1 cellular context compared by ENCODE assay signal in genomic region chr17:17685775-17686291, GRCh38.
A peak's percentile ranks its signal among the peaks of the same experiment; 100 is the strongest.
TF ChIP-seq lines count a peak whose summit lies in the region.

No MANE protein-coding gene starts in this region.

TF ChIP-seq in K562, 482 proteins besides CTCF, POLR2A, EP300 and RAD21 (continued from another document):
- TF ChIP-seq JUND (IDR thresholded peaks at IDR 0.05; ENCODE audit: borderline replicate concordance, low read depth, low read length) (peak; percentile 89), JUND (tag; IDR thresholded peaks at IDR 0.05; ENCODE audit: borderline replicate concordance, low read depth, low read length) (peak; percentile 86; the same call in 2 of the 3 replicates), CREM (IDR thresholded peaks at IDR 0.05; ENCODE audit: low read depth) (peak; percentile 25; the same call in 1 of the 2 replicates)
